In the genomic region with DNA sequence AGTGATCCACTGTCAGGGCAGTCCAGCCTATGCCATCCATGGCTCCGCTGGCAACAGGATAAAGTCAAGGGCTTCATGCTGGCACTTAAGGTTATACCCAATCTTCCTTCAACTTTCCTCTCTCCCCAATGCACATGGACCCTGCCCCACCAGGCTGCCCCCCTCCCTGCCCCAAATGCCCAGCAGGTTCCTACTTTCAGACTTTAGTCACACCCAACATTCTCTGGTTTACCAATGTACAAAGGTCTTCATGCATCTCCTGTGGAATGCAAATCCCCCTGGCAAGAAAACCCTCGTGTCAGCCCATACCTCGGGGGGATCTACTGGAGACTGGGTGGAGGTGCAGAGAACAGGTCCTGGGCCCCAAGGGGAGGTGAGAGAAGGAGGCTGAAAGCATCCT, we compare ENCODE assay signal across 15 cellular contexts. TPM values are rescaled to one million over a fixed set of nuclear protein-coding genes. Genes with fewer than 3 reads are reported as not detected.
DNase-seq lines count a peak whose midpoint lies in the region; ATAC-seq, FAIRE-seq and TF ChIP-seq lines count a peak whose summit lies in the region.
"Had no signal": no experiment of that assay in that cellular context is flagged by ENCODE, and none has a peak within 500 bp of the region (broad histone marks: within the 10 kb centered on the region; RNA-seq: fewer than 3 reads in every experiment).

No MANE protein-coding gene starts in this region.

- BruUV-seq in Panc1 (replicated peaks; lab: Mats Ljungman, UMichigan), result no TSS peak
- BruUV-seq in endothelial cell of umbilical vein (replicated peaks; lab: Mats Ljungman, UMichigan), result no TSS peak

- ATAC-seq in Panc1 (no peak), thoracic aorta (ENCODE audit: insufficient number of reproducible peaks, low FRiP score, low read depth) (no peak)
- ATAC-seq: GM23338 had no signal

- no peaks in the 10 kb centered on the region for H3K9me1 ChIP-seq in endothelial cell of umbilical vein (replicated peaks; ENCODE audit: control insufficient read depth, extremely low read depth, insufficient read depth, low read length)

- CTCF ChIA-PET in Panc1 (lab: Charles Lee), result no interaction called here
- CTCF ChIA-PET in endothelial cell of umbilical vein (lab: Charles Lee), result interaction anchor here (0.8 to 0.9 kb wide), 4 partner anchors 17 to 41 kb away, joined by 3 read pairs; no protein-coding TSS in a partner anchor

- in situ Hi-C loops in Panc1 (cut with HindIII; ENCODE audit: low pct_unique_long_range_greater_than_20kb, low sequenced_read_pairs), result no loop called here

- H3K27me3 ChIP-seq in Panc1 (ENCODE audit: control insufficient read depth, insufficient read depth, low read length) (no peaks in the 10 kb centered on the region), endothelial cell of umbilical vein (ENCODE audit: control insufficient read depth in 2 of 2, insufficient read depth in 2 of 2, low read length in 2 of 2) (no peaks in the 10 kb centered on the region), osteoblast (ENCODE audit: insufficient read depth, low read length) (no peaks in the 10 kb centered on the region), thoracic aorta (replicated peaks; ENCODE audit: insufficient read depth) (no peaks in the 10 kb centered on the region)

- H3K27ac ChIP-seq in Panc1 (ENCODE audit: low read length) (peak overlapping the region; percentile 20; the same call in 1 of the 2 replicates), endothelial cell of umbilical vein (ENCODE audit: insufficient read depth, low read depth, low read length) (peak overlapping the region; percentile 91), osteoblast (ENCODE audit: low read depth, low read length) (peak overlapping the region; percentile 97), thoracic aorta (peak overlapping the region; percentile 73 to 79)

- no peaks in the 10 kb centered on the region for H4K20me1 ChIP-seq in endothelial cell of umbilical vein (replicated peaks; ENCODE audit: control insufficient read depth, extremely low read depth, insufficient read depth, low read length)
- H4K20me1 ChIP-seq in osteoblast (ENCODE audit: insufficient read depth, low read length), result no peaks in the 10 kb centered on the region

- FAIRE-seq in endothelial cell of umbilical vein (lab: Jason Lieb, UNC), result no peak
- FAIRE-seq: HTR-8/SVneo had no signal

- H3K79me2 ChIP-seq in endothelial cell of umbilical vein (ENCODE audit: control insufficient read depth, insufficient read depth, low read length), result no peaks in the 10 kb centered on the region
- peaks cover 15% of the 10 kb centered on the region for H3K79me2 ChIP-seq in osteoblast (ENCODE audit: insufficient read depth, low read length)

- no peak overlapping the region for H3K9ac ChIP-seq in endothelial cell of umbilical vein (replicated peaks; ENCODE audit: extremely low read depth, insufficient read depth, low read length)

- dilution Hi-C loops in endothelial cell of umbilical vein (cut with MboI; ENCODE audit: extremely low pct_ligation_motif_present, low sequenced_read_pairs), result no loop called here

- TF ChIP-seq POLR2A in endothelial cell of umbilical vein (IDR thresholded peaks at IDR 0.05; ENCODE audit: low read depth, low read length), result no peak

- no peaks in the 10 kb centered on the region for H3K36me3 ChIP-seq in Panc1 (ENCODE audit: control insufficient read depth, insufficient read depth, low read length)
- no peaks in the 10 kb centered on the region for H3K36me3 ChIP-seq in endothelial cell of umbilical vein (ENCODE audit: control insufficient read depth in 2 of 2, extremely low read depth in 1 of 2, insufficient read depth in 2 of 2, low read length in 2 of 2)
- H3K36me3 ChIP-seq in osteoblast (ENCODE audit: insufficient read depth, low read length), result peaks cover 3% of the 10 kb centered on the region
- no peaks in the 10 kb centered on the region for H3K36me3 ChIP-seq in thoracic aorta

- no peaks in the 10 kb centered on the region for H3K9me3 ChIP-seq in Panc1 (ENCODE audit: control insufficient read depth, insufficient read depth, low read depth, low read length)
- no peaks in the 10 kb centered on the region for H3K9me3 ChIP-seq in endothelial cell of umbilical vein (replicated peaks; ENCODE audit: control insufficient read depth, insufficient read depth, low read length)
- no peaks in the 10 kb centered on the region for H3K9me3 ChIP-seq in osteoblast (ENCODE audit: low read depth, low read length)
- H3K9me3 ChIP-seq in thoracic aorta, result no peaks in the 10 kb centered on the region

- intact Hi-C loops in Panc1 (cut with micrococcal nuclease; ENCODE audit: unreplicated experiment), result no loop called here
- intact Hi-C loops in endothelial cell of umbilical vein (cut with micrococcal nuclease), result no loop called here

- H3K4me3 ChIP-seq in Panc1 (ENCODE audit: low read depth in 2 of 2, low read length in 2 of 2), result no peak overlapping the region
- no peak overlapping the region for H3K4me3 ChIP-seq in endothelial cell of umbilical vein (replicated peaks in 1 of 3; ENCODE audit: insufficient read depth in 1 of 3, low read depth in 1 of 3, low read length in 3 of 3)
- H3K4me3 ChIP-seq in osteoblast (ENCODE audit: insufficient read depth, low read length), result no peak overlapping the region
- H3K4me3 ChIP-seq in thoracic aorta, result no peak overlapping the region
- H3K4me3 ChIP-seq: GM23338 had no signal

- TF ChIP-seq CTCF in Panc1 (IDR thresholded peaks at IDR 0.05), result no peak
- TF ChIP-seq CTCF in endothelial cell of umbilical vein (IDR thresholded peaks at IDR 0.05; ENCODE audit: extremely low read depth in 1 of 2, insufficient read depth in 1 of 2, low read depth in 1 of 2, low read length in 2 of 2), result no peak
- TF ChIP-seq CTCF in osteoblast (IDR thresholded peaks at IDR 0.05; ENCODE audit: extremely low read depth, low read depth, low read length), result no peak
- TF ChIP-seq CTCF in thoracic aorta (IDR thresholded peaks at IDR 0.05), result no peak

- DNase-seq in Panc1 (ENCODE audit: low read depth, low spot score), result no peak
- DNase-seq in endothelial cell of umbilical vein (ENCODE audit: low read depth, low spot score), result no peak
- DNase-seq in osteoblast (ENCODE audit: insufficient read length, low spot score, missing footprints), result no peak
- no peak for DNase-seq in thoracic aorta (ENCODE audit: low spot score)
- DNase-seq in CD1c-positive myeloid dendritic cell (ENCODE audit: extremely low spot score), result no peak
- DNase-seq in Ammon's horn (ENCODE audit: low spot score), result no peak
- DNase-seq in pons (ENCODE audit: low spot score), result no peak
- DNase-seq: activated CD4-positive, alpha-beta T cell treated with anti-CD3 and anti-CD28 coated beads, Interleukin-2, amount 50 U/mL, for 4 hours; activated T-cell treated with anti-CD3 and anti-CD28 coated beads, Interleukin-2, amount 50 U/mL, for 48 hours; CD4-positive, CD25-positive, alpha-beta regulatory T cell; NCI-H187 treated with DMSO at 0.1 percent for 48 hours; NCI-H510A; nucleus accumbens had no signal

- peaks cover 6% of the 10 kb centered on the region; the same call in 1 of the 2 replicates for H3K4me1 ChIP-seq in Panc1 (ENCODE audit: control insufficient read depth, insufficient read depth, low read length)
- peaks cover 29% of the 10 kb centered on the region for H3K4me1 ChIP-seq in endothelial cell of umbilical vein (ENCODE audit: control insufficient read depth, extremely low read depth, insufficient read depth, low read length)
- H3K4me1 ChIP-seq in osteoblast (ENCODE audit: insufficient read depth, low read length), result peaks cover 56% of the 10 kb centered on the region
- H3K4me1 ChIP-seq in thoracic aorta (ENCODE audit: control insufficient read depth in 1 of 2, low read depth in 2 of 2), result peaks cover 17 to 57% of the 10 kb centered on the region in 2 donors

- H2AFZ ChIP-seq in endothelial cell of umbilical vein (ENCODE audit: low read depth, low read length) (no peak overlapping the region), osteoblast (ENCODE audit: low read length) (no peak overlapping the region)
- H2AFZ ChIP-seq: GM23338 had no signal

- POLR2A ChIA-PET in Panc1 (lab: Charles Lee) (no interaction called here), endothelial cell of umbilical vein (lab: Charles Lee) (no interaction called here)

- H3K4me2 ChIP-seq in endothelial cell of umbilical vein (ENCODE audit: insufficient read depth, low read length) (no peak overlapping the region), osteoblast (ENCODE audit: insufficient read depth, low read length) (no peak overlapping the region)
- H3K4me2 ChIP-seq: GM23338 had no signal

TF ChIP-seq in endothelial cell of umbilical vein, 7 proteins besides CTCF, POLR2A, EP300 and RAD21:
- TF ChIP-seq EZH2 (IDR thresholded peaks at IDR 0.05; ENCODE audit: borderline replicate concordance, low read depth, low read length, severe bottlenecking) (no peak), POLR2AphosphoS5 (IDR thresholded peaks at IDR 0.05; ENCODE audit: insufficient read depth, low read depth, low read length) (no peak), JUN (IDR thresholded peaks at IDR 0.05; ENCODE audit: borderline replicate concordance, insufficient read depth, insufficient read length, low read depth) (no peak), FOS (IDR thresholded peaks at IDR 0.05; ENCODE audit: borderline replicate concordance, insufficient read depth, low read length) (no peak), MYC (IDR thresholded peaks at IDR 0.05; ENCODE audit: low read depth, low read length) (no peak), GATA2 (IDR thresholded peaks at IDR 0.05; ENCODE audit: insufficient read depth, insufficient read length, low read depth, low read length) (no peak)
- TF ChIP-seq, protein P1, sequence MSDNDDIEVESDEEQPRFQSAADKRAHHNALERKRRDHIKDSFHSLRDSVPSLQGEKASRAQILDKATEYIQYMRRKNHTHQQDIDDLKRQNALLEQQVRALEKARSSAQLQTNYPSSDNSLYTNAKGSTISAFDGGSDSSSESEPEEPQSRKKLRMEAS (IDR thresholded peaks at IDR 0.05; ENCODE audit: insufficient read depth, insufficient read length), result no peak

RNA-seq across cellular contexts. Expression of a gene that starts 59.3 kb away (rescaled TPM):
- total RNA-seq in Panc1 (2021; ENCODE audit: unreplicated experiment) (84.9 TPM), endothelial cell of umbilical vein (138 and 141 TPM in 2 replicates), osteoblast (136 and 185 TPM in 2 replicates), thoracic aorta (100 to 1,000 TPM in 1 of 2 donors, 10 to 100 TPM in 1; 79.9 to 127 TPM)
- polyA plus RNA-seq in Panc1 (2012; ENCODE audit: insufficient read length), result 49.7 TPM
- 70.7 and 74.8 TPM in 2 replicates for polyA plus RNA-seq in endothelial cell of umbilical vein
- polyA plus RNA-seq in endothelial cell of umbilical vein (2011; cell fraction: cytosol; rRNA removed), result 80.5 and 82.9 TPM in 2 replicates
- polyA plus RNA-seq in endothelial cell of umbilical vein (2011; cell fraction: nucleus; rRNA removed), result 41.9 and 57.1 TPM in 2 replicates
- 127 and 230 TPM in 2 replicates for polyA plus RNA-seq in endothelial cell of umbilical vein (2012)
- 116 and 130 TPM in 2 replicates for polyA minus RNA-seq in endothelial cell of umbilical vein
- polyA minus RNA-seq in endothelial cell of umbilical vein (2011; cell fraction: cytosol; rRNA and poly(A)+ RNA removed), result 46.8 TPM
- 43.1 and 55.2 TPM in 2 replicates for polyA minus RNA-seq in endothelial cell of umbilical vein (2011; cell fraction: nucleus; rRNA and poly(A)+ RNA removed)

Comparison
In these comparisons a context has a peak if more than half of its experiments do, and no peak if none do; other contexts are left out.
1. H3K27ac ChIP-seq: peak in every context shown above with its lines; median percentile 97 in osteoblast; 91 in endothelial cell of umbilical vein; 76 in thoracic aorta; 20 in Panc1.